In genomic region chr1:47584249-47584648, GRCh38 we compare ENCODE assay signal across 28 cellular contexts.
A peak's percentile ranks its signal among the peaks of the same experiment; 100 is the strongest.
DNase-seq lines count a peak whose midpoint lies in the region; ATAC-seq and TF ChIP-seq lines count a peak whose summit lies in the region.
"Had no signal": no experiment of that assay in that cellular context is flagged by ENCODE, and none has a peak within 500 bp of the region (broad histone marks: within the 10 kb centered on the region; RNA-seq: fewer than 3 reads in every experiment).

No MANE protein-coding gene starts in this region.

- no peak overlapping the region for H3K27ac Mint-ChIP-seq in activated CD8-positive, alpha-beta memory T cell treated with anti-CD3 and anti-CD28 coated beads, Interleukin-2, amount 10 ng/mL, durations not matched to agents 7 days and 5 days
- no peak overlapping the region for H3K27ac Mint-ChIP-seq in glutamatergic neuron (ENCODE audit: unreplicated experiment)
- H3K27ac Mint-ChIP-seq: activated naive CD8-positive, alpha-beta T cell treated with anti-CD3 and anti-CD28 coated beads, Interleukin-2, amount 10 ng/mL, durations not matched to agents 7 days and 5 days; nephron progenitor cell; T-cell had no signal

- intact Hi-C loops in posterior vena cava (cut with DNase I), result no loop called here

- H3K4me1 Mint-ChIP-seq in activated CD8-positive, alpha-beta memory T cell treated with anti-CD3 and anti-CD28 coated beads, Interleukin-2, amount 10 ng/mL, durations not matched to agents 7 days and 5 days, result peaks cover 8% of the 10 kb centered on the region
- peaks cover 3% of the 10 kb centered on the region for H3K4me1 Mint-ChIP-seq in glutamatergic neuron (ENCODE audit: low read depth, unreplicated experiment)
- H3K4me1 Mint-ChIP-seq: T-cell had no signal

- peak; percentile 32 for DNase-seq in activated CD8-positive, alpha-beta memory T cell treated with anti-CD3 and anti-CD28 coated beads, Interleukin-2, amount 10 ng/mL, durations not matched to agents 7 days and 5 days
- no peak for DNase-seq in activated CD8-positive, alpha-beta memory T cell treated with anti-CD3 and anti-CD28 coated beads for 24 hours
- DNase-seq in glutamatergic neuron (peak; percentile 3), posterior vena cava (ENCODE audit: low spot score) (peak; percentile 8)
- no peak for DNase-seq in activated CD4-positive, CD25-positive, alpha-beta regulatory T cell (lab: John Stamatoyannopoulos, UW)
- no peak for DNase-seq in effector CD4-positive, alpha-beta T cell
- DNase-seq: 8988T; activated CD4-positive, alpha-beta T cell treated with anti-CD3 and anti-CD28 coated beads for 48 hours; activated gamma-delta T cell; activated T-cell treated with anti-CD3 and anti-CD28 coated beads, Interleukin-2, amount 50 U/mL, for 4 hours; EL; foreskin fibroblast; GOT3; NCI-H1092 treated with DMSO at 0.1 percent for 48 hours; NCI-H187; NCI-H446 treated with DMSO at 0.1 percent for 48 hours; nephron progenitor cell; RPMI8226; small intestine; stimulated activated CD4-positive, alpha-beta T cell treated with anti-CD3 and anti-CD28 coated beads, Interleukin-1b, Interleukin-23, amount 100 ng/mL, for 48 hours; stimulated activated naive CD8-positive, alpha-beta T cell treated with anti-CD3 and anti-CD28 coated beads, Interleukin-15, Interleukin-2, amounts not matched to agents 100 U/mL and 50 U/mL, for 24 hours; T-cell; WERI-Rb-1 had no signal

- H3K36me3 Mint-ChIP-seq in activated CD8-positive, alpha-beta memory T cell treated with anti-CD3 and anti-CD28 coated beads, Interleukin-2, amount 10 ng/mL, durations not matched to agents 7 days and 5 days, result no peaks in the 10 kb centered on the region
- no peaks in the 10 kb centered on the region for H3K36me3 Mint-ChIP-seq in glutamatergic neuron (ENCODE audit: unreplicated experiment)
- H3K36me3 Mint-ChIP-seq: activated naive CD8-positive, alpha-beta T cell treated with anti-CD3 and anti-CD28 coated beads, Interleukin-2, amount 10 ng/mL, durations not matched to agents 7 days and 5 days; T-cell had no signal

- H3K27me3 Mint-ChIP-seq in activated CD8-positive, alpha-beta memory T cell treated with anti-CD3 and anti-CD28 coated beads, Interleukin-2, amount 10 ng/mL, durations not matched to agents 7 days and 5 days, result peaks cover 40% of the 10 kb centered on the region
- no peaks in the 10 kb centered on the region for H3K27me3 Mint-ChIP-seq in glutamatergic neuron (ENCODE audit: unreplicated experiment)

- TF ChIP-seq CTCF in glutamatergic neuron (IDR thresholded peaks at IDR 0.05; ENCODE audit: partially characterized antibody, unreplicated experiment), result no peak

- no peak for ATAC-seq in activated CD8-positive, alpha-beta memory T cell treated with anti-CD3 and anti-CD28 coated beads, Interleukin-2, amount 10 ng/mL, durations not matched to agents 7 days and 5 days
- ATAC-seq in HG02763 (IDR thresholded peaks at IDR 0.05; ENCODE audit: unreplicated experiment), result no peak
- ATAC-seq in HG03469 (IDR thresholded peaks at IDR 0.05; ENCODE audit: unreplicated experiment), result no peak
- ATAC-seq: activated T-cell treated with anti-CD3 and anti-CD28 coated beads, Interleukin-2, amount 50 U/mL, for 4 hours; heart left ventricle; K562; stimulated activated naive CD8-positive, alpha-beta T cell treated with anti-CD3 and anti-CD28 coated beads, Interleukin-15, Interleukin-2, amounts not matched to agents 100 U/mL and 50 U/mL, for 24 hours; T-cell had no signal

- H3K9me3 Mint-ChIP-seq in activated CD8-positive, alpha-beta memory T cell treated with anti-CD3 and anti-CD28 coated beads, Interleukin-2, amount 10 ng/mL, durations not matched to agents 7 days and 5 days (ENCODE audit: low read depth), result no peaks in the 10 kb centered on the region
- peaks cover 3% of the 10 kb centered on the region for H3K9me3 Mint-ChIP-seq in glutamatergic neuron (ENCODE audit: unreplicated experiment)
- H3K9me3 Mint-ChIP-seq: activated naive CD8-positive, alpha-beta T cell treated with anti-CD3 and anti-CD28 coated beads, Interleukin-2, amount 10 ng/mL, durations not matched to agents 7 days and 5 days; activated T-cell treated with anti-CD3 and anti-CD28 coated beads, Interleukin-2, amount 50 U/mL, for 4 hours; nephron progenitor cell; T-cell had no signal

- no peak overlapping the region for H3K4me3 Mint-ChIP-seq in activated CD8-positive, alpha-beta memory T cell treated with anti-CD3 and anti-CD28 coated beads, Interleukin-2, amount 10 ng/mL, durations not matched to agents 7 days and 5 days
- no peak overlapping the region for H3K4me3 Mint-ChIP-seq in glutamatergic neuron (ENCODE audit: unreplicated experiment)
- H3K4me3 Mint-ChIP-seq: activated naive CD8-positive, alpha-beta T cell treated with anti-CD3 and anti-CD28 coated beads, Interleukin-2, amount 10 ng/mL, durations not matched to agents 7 days and 5 days; activated T-cell treated with anti-CD3 and anti-CD28 coated beads, Interleukin-2, amount 50 U/mL, for 4 hours; nephron progenitor cell; T-cell had no signal

- CTCF ChIA-PET in activated CD8-positive, alpha-beta memory T cell treated with anti-CD3 and anti-CD28 coated beads, Interleukin-2, amount 10 ng/mL, durations not matched to agents 7 days and 5 days (lab: Charles Lee), result no interaction called here

Comparison
In these comparisons a context has a peak if more than half of its experiments do, and no peak if none do; other contexts are left out.
1. DNase-seq: peak in activated CD8-positive, alpha-beta memory T cell treated with anti-CD3 and anti-CD28 coated beads, Interleukin-2, amount 10 ng/mL, durations not matched to agents 7 days and 5 days (single experiment), glutamatergic neuron (single experiment) and posterior vena cava (single experiment); none in activated CD8-positive, alpha-beta memory T cell treated with anti-CD3 and anti-CD28 coated beads for 24 hours (single experiment), activated CD4-positive, CD25-positive, alpha-beta regulatory T cell (0 of 4) and effector CD4-positive, alpha-beta T cell (single experiment).